8 cellular contexts compared by ENCODE assay signal in genomic region chr6:107489636-107490567, GRCh38. TPM values are rescaled to one million over a fixed set of nuclear protein-coding genes. Genes with fewer than 3 reads are reported as not detected.
A peak's percentile ranks its signal among the peaks of the same experiment; 100 is the strongest.
DNase-seq lines count a peak whose midpoint lies in the region; ATAC-seq and TF ChIP-seq lines count a peak whose summit lies in the region.

Gene SOBP (plus strand): TSS chr6:107490117. CDS start chr6:107490617, 500 bp downstream.

- CTCF ChIA-PET in Panc1 (lab: Charles Lee) = no interaction called here

- peaks cover 40% of the 10 kb centered on the region for H3K4me1 ChIP-seq in Panc1 (ENCODE audit: control insufficient read depth, insufficient read depth, low read length)

- ATAC-seq in HG03432 (IDR thresholded peaks at IDR 0.05; ENCODE audit: unreplicated experiment) (peak; percentile 67), Panc1 (peak; percentile 80), Right ventricle myocardium superior (ENCODE audit: poor library complexity) (peak; percentile 58), GM21576 (IDR thresholded peaks at IDR 0.05; ENCODE audit: unreplicated experiment) (no peak)

- in situ Hi-C loops in Panc1 (cut with HindIII; ENCODE audit: low pct_unique_long_range_greater_than_20kb, low sequenced_read_pairs) = no loop called here

- no peak for TF ChIP-seq CTCF in GM12864 (IDR thresholded peaks at IDR 0.05; ENCODE audit: low read depth, low read length, missing control alignments)
- TF ChIP-seq CTCF in Panc1 (IDR thresholded peaks at IDR 0.05) = no peak; the same call in 1 of the 2 replicates

- intact Hi-C loops in Panc1 (cut with micrococcal nuclease; ENCODE audit: unreplicated experiment) = loop anchor here (5.0 kb wide), 1 partner anchor 167 kb away; no protein-coding TSS in a partner anchor
- intact Hi-C loops in Right ventricle myocardium superior (cut with DNase I) = loop anchor here (10.0 kb wide), 1 partner anchor 165 kb away; no protein-coding TSS in a partner anchor

- peak within 1 kb of the TSS; percentile 65 for H3K27ac ChIP-seq in Panc1 (ENCODE audit: low read length)

- POLR2A ChIA-PET in Panc1 (lab: Charles Lee) = interaction anchor here (0.5 kb wide), 1 partner anchor 162 kb away, joined by 3 read pairs; no protein-coding TSS in a partner anchor

- H3K27ac Mint-ChIP-seq in activated naive CD4-positive, alpha-beta T cell treated with anti-CD3 and anti-CD28 coated beads, Interleukin-2, amount 50 U/mL, for 24 hours = no peak within 1 kb of the TSS

- H3K4me3 ChIP-seq in GM12864 (ENCODE audit: low read depth, low read length) (peak within 1 kb of the TSS; percentile 48), Panc1 (ENCODE audit: low read depth in 2 of 2, low read length in 2 of 2) (peak within 1 kb of the TSS; percentile 78 to 86)

- H3K36me3 Mint-ChIP-seq in activated naive CD4-positive, alpha-beta T cell treated with anti-CD3 and anti-CD28 coated beads, Interleukin-2, amount 50 U/mL, for 24 hours = no peaks in the 10 kb centered on the region

- no peaks in the 10 kb centered on the region for H3K9me3 ChIP-seq in Panc1 (ENCODE audit: control insufficient read depth, insufficient read depth, low read depth, low read length)

- peaks cover 20% of the 10 kb centered on the region for H3K4me1 Mint-ChIP-seq in activated naive CD4-positive, alpha-beta T cell treated with anti-CD3 and anti-CD28 coated beads, Interleukin-2, amount 50 U/mL, for 24 hours

- H3K36me3 ChIP-seq in Panc1 (ENCODE audit: control insufficient read depth, insufficient read depth, low read length) = no peaks in the 10 kb centered on the region

- H3K9me3 Mint-ChIP-seq in activated naive CD4-positive, alpha-beta T cell treated with anti-CD3 and anti-CD28 coated beads, Interleukin-2, amount 50 U/mL, for 24 hours = no peaks in the 10 kb centered on the region

- DNase-seq in GM12864 (ENCODE audit: low read depth) (no peak), Panc1 (ENCODE audit: low read depth, low spot score) (no peak), Right ventricle myocardium superior (peak; percentile 78), nucleus accumbens (lab: John Stamatoyannopoulos, UW) (peak in 51 of 56 donors; percentile 27 to 86 (median 68)), SIG-M5 (lab: John Stamatoyannopoulos, UW) (no peak)

- peaks cover 41% of the 10 kb centered on the region for H3K27me3 Mint-ChIP-seq in activated naive CD4-positive, alpha-beta T cell treated with anti-CD3 and anti-CD28 coated beads, Interleukin-2, amount 50 U/mL, for 24 hours

- no TSS peak for BruUV-seq in Panc1 (replicated peaks; lab: Mats Ljungman, UMichigan)

- H3K4me3 Mint-ChIP-seq in activated naive CD4-positive, alpha-beta T cell treated with anti-CD3 and anti-CD28 coated beads, Interleukin-2, amount 50 U/mL, for 24 hours = peak within 1 kb of the TSS; percentile 92

- peaks cover 4% of the 10 kb centered on the region; the same call in 1 of the 2 replicates for H3K27me3 ChIP-seq in Panc1 (ENCODE audit: control insufficient read depth, insufficient read depth, low read length)

RNA-seq across cellular contexts. Expression of gene SOBP, which starts in this region (rescaled TPM):
- total RNA-seq in Panc1 (2021; ENCODE audit: unreplicated experiment) = 9.0 TPM
- 10.0 TPM for polyA plus RNA-seq in Panc1 (2012; ENCODE audit: insufficient read length)
- total RNA-seq in Right ventricle myocardium superior = 15.6 TPM

Comparison
In these comparisons a context has a peak if more than half of its experiments do, and no peak if none do; other contexts are left out.
1. DNase-seq: peak in Right ventricle myocardium superior (single experiment) and nucleus accumbens (51 of 56); none in GM12864 (single experiment), Panc1 (single experiment) and SIG-M5 (single experiment).